ENCODE assay signal across 11 cellular contexts in genomic region chr13:95553614-95554385, GRCh38. TPM values are rescaled to one million over a fixed set of nuclear protein-coding genes. Genes with fewer than 3 reads are reported as not detected.
DNase-seq lines count a peak whose midpoint lies in the region; ATAC-seq lines count a peak whose summit lies in the region.
"Had no signal": no experiment of that assay in that cellular context is flagged by ENCODE, and none has a peak within 500 bp of the region (broad histone marks: within the 10 kb centered on the region; RNA-seq: fewer than 3 reads in every experiment).

No MANE protein-coding gene starts in this region.

- peaks cover 0 to 8% (median 1%) of the 10 kb centered on the region in 5 donors for H3K36me3 Mint-ChIP-seq in naive thymus-derived CD4-positive, alpha-beta T cell
- H3K36me3 Mint-ChIP-seq: stimulated activated effector memory CD8-positive, alpha-beta T cell treated with anti-CD3 and anti-CD28 coated beads, Interleukin-12 subunit alpha, Interleukin-12 subunit beta, amount 100 ng/mL, for 72 hours had no signal

- peaks cover 0 to 20% (median 13%) of the 10 kb centered on the region in 7 donors for H3K4me1 Mint-ChIP-seq in naive thymus-derived CD4-positive, alpha-beta T cell

- H3K36me3 ChIP-seq in ectodermal cell (ENCODE audit: control insufficient read depth, insufficient read depth, low read length): no peaks in the 10 kb centered on the region
- H3K36me3 ChIP-seq in naive thymus-derived CD4-positive, alpha-beta T cell (ENCODE audit: control insufficient read depth in 2 of 3, insufficient read depth in 3 of 3, low read length in 3 of 3): no peaks in the 10 kb centered on the region
- H3K36me3 ChIP-seq in effector memory CD4-positive, alpha-beta T cell (ENCODE audit: control insufficient read depth, insufficient read depth, low read length): no peaks in the 10 kb centered on the region

- peak overlapping the region; percentile 42 for H3K4me3 ChIP-seq in ectodermal cell (ENCODE audit: insufficient read depth, low read depth, low read length)
- no peak overlapping the region for H3K4me3 ChIP-seq in naive thymus-derived CD4-positive, alpha-beta T cell (ENCODE audit: low read length)
- no peak overlapping the region for H3K4me3 ChIP-seq in effector memory CD4-positive, alpha-beta T cell (ENCODE audit: insufficient read depth, low read depth, low read length, poor library complexity, severe bottlenecking)

- peaks cover 52 to 73% (median 69%) of the 10 kb centered on the region in 5 donors for H3K27me3 Mint-ChIP-seq in naive thymus-derived CD4-positive, alpha-beta T cell

- peak; percentile 30 for DNase-seq in DMS53 treated with DMSO at 0.1 percent for 48 hours (lab: John Stamatoyannopoulos, UW; ENCODE audit: unreplicated experiment)
- peak; percentile 38 for DNase-seq in NCI-H146 treated with DMSO at 0.1 percent for 48 hours (lab: John Stamatoyannopoulos, UW; ENCODE audit: unreplicated experiment)
- DNase-seq in naive thymus-derived CD4-positive, alpha-beta T cell: no peak
- DNase-seq in H4 (ENCODE audit: low spot score): no peak
- no peak for DNase-seq in NCI-H1694 treated with DMSO at 0.1 percent for 48 hours (lab: John Stamatoyannopoulos, UW)
- no peak for DNase-seq in effector memory CD4-positive, alpha-beta T cell

- no peaks in the 10 kb centered on the region for H3K4me1 ChIP-seq in ectodermal cell (ENCODE audit: control insufficient read depth, insufficient read depth, low read length)
- no peaks in the 10 kb centered on the region for H3K4me1 ChIP-seq in naive thymus-derived CD4-positive, alpha-beta T cell (ENCODE audit: control insufficient read depth in 2 of 2, insufficient read depth in 2 of 2, low read length in 2 of 2)
- H3K4me1 ChIP-seq in effector memory CD4-positive, alpha-beta T cell (ENCODE audit: control insufficient read depth, insufficient read depth, low read length, poor library complexity, severe bottlenecking): no peaks in the 10 kb centered on the region

- H3K27me3 ChIP-seq in ectodermal cell (ENCODE audit: control insufficient read depth, insufficient read depth, low read length, poor library complexity, severe bottlenecking): peaks cover 41% of the 10 kb centered on the region
- H3K27me3 ChIP-seq in naive thymus-derived CD4-positive, alpha-beta T cell (ENCODE audit: control insufficient read depth in 2 of 2, insufficient read depth in 2 of 2, low read length in 2 of 2): no peaks in the 10 kb centered on the region
- peaks cover 12% of the 10 kb centered on the region for H3K27me3 ChIP-seq in effector memory CD4-positive, alpha-beta T cell (replicated peaks; ENCODE audit: control insufficient read depth, insufficient read depth, low read length, poor library complexity, severe bottlenecking)

- POLR2A ChIA-PET in naive thymus-derived CD4-positive, alpha-beta T cell (lab: Charles Lee): no interaction called here

- WGBS in ectodermal cell, 2 experiments: 40% methylated on average over 27 to 28 of the region's 28 CpGs

- H3K27ac Mint-ChIP-seq in naive thymus-derived CD4-positive, alpha-beta T cell: no peak overlapping the region
- H3K27ac Mint-ChIP-seq: stimulated activated effector memory CD8-positive, alpha-beta T cell treated with anti-CD3 and anti-CD28 coated beads, Interleukin-12 subunit alpha, Interleukin-12 subunit beta, amount 100 ng/mL, for 72 hours had no signal

- no peaks in the 10 kb centered on the region for H3K9me3 ChIP-seq in ectodermal cell (ENCODE audit: control insufficient read depth, low read length)
- no peaks in the 10 kb centered on the region for H3K9me3 ChIP-seq in naive thymus-derived CD4-positive, alpha-beta T cell (ENCODE audit: control insufficient read depth in 2 of 3, low read length in 3 of 3)
- no peaks in the 10 kb centered on the region for H3K9me3 ChIP-seq in effector memory CD4-positive, alpha-beta T cell (ENCODE audit: control insufficient read depth, low read length)

- CTCF ChIA-PET in naive thymus-derived CD4-positive, alpha-beta T cell (lab: Charles Lee): interaction anchor here (0.5 kb wide), 1 partner anchor 71 kb away, joined by 3 read pairs; no protein-coding TSS in a partner anchor

- intact Hi-C loops in naive thymus-derived CD4-positive, alpha-beta T cell (cut with micrococcal nuclease): no loop called here

- peaks cover 0 to 9% (median 3%) of the 10 kb centered on the region in 11 donors for H3K9me3 Mint-ChIP-seq in naive thymus-derived CD4-positive, alpha-beta T cell
- H3K9me3 Mint-ChIP-seq: stimulated activated effector memory CD8-positive, alpha-beta T cell treated with anti-CD3 and anti-CD28 coated beads, Interleukin-12 subunit alpha, Interleukin-12 subunit beta, amount 100 ng/mL, for 72 hours had no signal

- peak; percentile 4 for ATAC-seq in naive thymus-derived CD4-positive, alpha-beta T cell
- no peak for ATAC-seq in GM19395 (IDR thresholded peaks at IDR 0.05; ENCODE audit: unreplicated experiment)
- ATAC-seq: HCT116 had no signal

- no peak overlapping the region for H3K27ac ChIP-seq in ectodermal cell (ENCODE audit: insufficient read depth, low read depth, low read length, poor library complexity, severe bottlenecking)
- no peak overlapping the region for H3K27ac ChIP-seq in naive thymus-derived CD4-positive, alpha-beta T cell (ENCODE audit: low read depth, low read length)
- H3K27ac ChIP-seq in effector memory CD4-positive, alpha-beta T cell (ENCODE audit: insufficient read depth, low read length, poor library complexity, severe bottlenecking): no peak overlapping the region

- H3K4me3 Mint-ChIP-seq in naive thymus-derived CD4-positive, alpha-beta T cell: peak overlapping the region; percentile 38 to 76 (median 57)
- H3K4me3 Mint-ChIP-seq: stimulated activated effector memory CD8-positive, alpha-beta T cell treated with anti-CD3 and anti-CD28 coated beads, Interleukin-12 subunit alpha, Interleukin-12 subunit beta, amount 100 ng/mL, for 72 hours had no signal

RNA-seq across cellular contexts. Expression of gene CLDN10, which starts 1.3 kb away (rescaled TPM):
- 14.8 TPM for polyA plus RNA-seq in ectodermal cell (2013, experiment 1 of 4)
- 14.8 TPM for polyA plus RNA-seq in ectodermal cell (2013, experiment 2 of 4)
- polyA plus RNA-seq in ectodermal cell (2013, experiment 3 of 4): 14.8 TPM
- 14.6 TPM for polyA plus RNA-seq in ectodermal cell (2013, experiment 4 of 4)
- not detected for total RNA-seq in naive thymus-derived CD4-positive, alpha-beta T cell
- polyA plus RNA-seq in naive thymus-derived CD4-positive, alpha-beta T cell: not detected
- total RNA-seq in H4 (2014; rRNA removed; shearing (Covaris generic)): not detected in 2 replicates
- total RNA-seq: fibroblast of lung had no signal
- polyA plus RNA-seq: fibroblast of lung had no signal

Comparison
In these comparisons a context has a peak if more than half of its experiments do, and no peak if none do; other contexts are left out.
1. DNase-seq: peak in DMS53 treated with DMSO at 0.1 percent for 48 hours (single experiment) and NCI-H146 treated with DMSO at 0.1 percent for 48 hours (single experiment); none in naive thymus-derived CD4-positive, alpha-beta T cell (0 of 9), H4 (single experiment), NCI-H1694 treated with DMSO at 0.1 percent for 48 hours (single experiment) and effector memory CD4-positive, alpha-beta T cell (0 of 3).